Comparison of ENCODE assay signal across 1 cellular context in genomic region chr12:6779667-6780459, GRCh38.
TF ChIP-seq lines count a peak whose summit lies in the region.

No MANE protein-coding gene starts in this region.

TF ChIP-seq in HepG2, 621 proteins besides CTCF, POLR2A, EP300 and RAD21 (continued from another document):
- no peak for TF ChIP-seq ZNF839 (CRISPR knock-in tag; IDR thresholded peaks at IDR 0.05; ENCODE audit: borderline replicate concordance)
- 0 out of 2 replicates have a peak, but pooled peaks have one; percentile 56 for TF ChIP-seq AKAP8 (CRISPR knock-in tag; IDR thresholded peaks at IDR 0.05)
- 0 out of 2 replicates have a peak, but pooled peaks have one; percentile 20 for TF ChIP-seq MLX (CRISPR knock-in tag; IDR thresholded peaks at IDR 0.05)
- no peak for TF ChIP-seq ZNF20 (CRISPR knock-in tag; IDR thresholded peaks at IDR 0.05)
- no peak for TF ChIP-seq CHD2 (IDR thresholded peaks at IDR 0.05; ENCODE audit: low read depth, low read length)
- 0 out of 2 replicates have a peak, but pooled peaks have one; percentile 51 for TF ChIP-seq ZNF788 (CRISPR knock-in tag; IDR thresholded peaks at IDR 0.05; ENCODE audit: borderline replicate concordance)
